ENCODE assay signal across 23 cellular contexts in the genomic region with DNA sequence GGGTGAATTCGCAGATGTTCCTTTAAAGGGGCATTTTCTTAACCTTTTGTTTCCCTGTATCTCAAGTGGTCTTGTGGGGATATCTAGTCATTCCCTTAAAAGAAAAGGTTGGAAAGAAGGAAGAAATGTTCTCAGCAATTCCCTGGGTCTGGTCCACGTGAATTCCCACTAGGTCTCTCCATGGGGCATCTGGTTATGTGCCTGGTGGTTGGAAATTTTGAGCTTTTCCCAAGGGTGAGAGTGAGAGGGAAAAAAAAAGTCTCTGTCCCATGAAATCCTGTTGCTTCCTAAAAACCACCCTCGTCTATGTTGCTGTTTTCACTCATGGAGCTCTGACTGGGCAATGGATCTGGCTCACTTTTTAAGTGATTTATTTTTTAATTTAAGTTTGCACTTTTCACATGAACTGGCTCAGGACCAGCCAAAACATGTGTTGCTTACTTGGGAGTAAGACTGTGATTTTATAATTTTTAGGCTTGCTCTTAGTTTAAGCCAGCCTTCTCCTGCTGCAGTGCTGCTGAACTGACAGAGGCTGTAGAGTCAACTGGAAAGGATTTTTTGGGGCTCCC.
"Had no signal": no experiment of that assay in that cellular context is flagged by ENCODE, and none has a peak within 500 bp of the region (broad histone marks: within the 10 kb centered on the region; RNA-seq: fewer than 3 reads in every experiment).

No MANE protein-coding gene starts in this region.

- H3K27ac Mint-ChIP-seq: activated CD4-positive, alpha-beta T cell treated with anti-CD3 and anti-CD28 coated beads, Interleukin-2, amount 10 ng/mL, durations not matched to agents 7 days and 5 days; activated naive CD4-positive, alpha-beta T cell treated with anti-CD3 and anti-CD28 coated beads, Interleukin-2, amount 50 U/mL, for 72 hours; activated T-cell treated with anti-CD3 and anti-CD28 coated beads, Interleukin-2, amount 50 U/mL, for 72 hours; dendritic cell treated with granulocyte-macrophage colony-stimulating factor and Interleukin-4, amounts not matched to agents 40 ng/mL and 50 ng/mL, for 4 days; natural killer cell; progenitor cell of endocrine pancreas; T-cell had no signal

- H3K36me3 ChIP-seq: brain microvascular endothelial cell, sigmoid colon, stomach, tibial nerve, vagina had no signal

- H3K79me2 ChIP-seq: hepatocyte had no signal

- H3K4me1 ChIP-seq: sigmoid colon had no signal

- H3K4me1 Mint-ChIP-seq: activated CD4-positive, alpha-beta T cell treated with anti-CD3 and anti-CD28 coated beads, Interleukin-2, amount 10 ng/mL, durations not matched to agents 7 days and 5 days had no signal

- H3K4me3 ChIP-seq: hepatocyte, sigmoid colon, stomach, tibial nerve, vagina had no signal

- H3K4me2 ChIP-seq: hepatocyte had no signal

- H3K27me3 Mint-ChIP-seq: activated CD4-positive, alpha-beta T cell treated with anti-CD3 and anti-CD28 coated beads, Interleukin-2, amount 10 ng/mL, durations not matched to agents 7 days and 5 days; dendritic cell treated with granulocyte-macrophage colony-stimulating factor and Interleukin-4, amounts not matched to agents 40 ng/mL and 50 ng/mL, for 4 days; progenitor cell of endocrine pancreas; T-cell had no signal

- ATAC-seq: activated naive CD4-positive, alpha-beta T cell treated with anti-CD3 and anti-CD28 coated beads, Interleukin-2, amount 50 U/mL, for 72 hours; activated T-cell treated with anti-CD3 and anti-CD28 coated beads, Interleukin-2, amount 50 U/mL, for 72 hours; natural killer cell; T-cell had no signal

- H3K27me3 ChIP-seq: brain microvascular endothelial cell, hepatocyte, sigmoid colon, stomach, tibial nerve, vagina had no signal

- H3K9me3 ChIP-seq: sigmoid colon, stomach, tibial nerve, vagina had no signal

- DNase-seq: activated CD4-positive, alpha-beta T cell treated with anti-CD3 and anti-CD28 coated beads, Interleukin-2, amount 10 ng/mL, durations not matched to agents 7 days and 5 days; activated CD8-positive, alpha-beta memory T cell treated with anti-CD3 and anti-CD28 coated beads, Interleukin-2, amount 50 U/mL, for 48 hours; activated gamma-delta T cell; activated T-cell treated with anti-CD3 and anti-CD28 coated beads, Interleukin-2, amount 50 U/mL, for 72 hours; amygdala; brain microvascular endothelial cell; cerebellar nuclear complex; effector memory CD4-positive, alpha-beta T cell; islet precursor cell; natural killer cell; occipital lobe; sigmoid colon; stimulated activated CD4-positive, alpha-beta T cell treated with anti-CD3 and anti-CD28 coated beads, Interleukin-12 subunit alpha, Interleukin-12 subunit beta, amount 100 ng/mL, for 4 hours; stimulated activated CD4-positive, alpha-beta T cell treated with anti-CD3 and anti-CD28 coated beads, Interleukin-2, amount 100 ng/mL, for 24 hours; stomach; T-cell; T-helper 9 cell had no signal

- H2AFZ ChIP-seq: hepatocyte had no signal

- H3K4me3 Mint-ChIP-seq: activated CD4-positive, alpha-beta T cell treated with anti-CD3 and anti-CD28 coated beads, Interleukin-2, amount 10 ng/mL, durations not matched to agents 7 days and 5 days; activated T-cell treated with anti-CD3 and anti-CD28 coated beads, Interleukin-2, amount 50 U/mL, for 72 hours; dendritic cell treated with granulocyte-macrophage colony-stimulating factor and Interleukin-4, amounts not matched to agents 40 ng/mL and 50 ng/mL, for 4 days; natural killer cell; T-cell had no signal

- H3K27ac ChIP-seq: brain microvascular endothelial cell, hepatocyte, sigmoid colon, stomach, vagina had no signal

- H3K9me3 Mint-ChIP-seq: activated T-cell treated with anti-CD3 and anti-CD28 coated beads, Interleukin-2, amount 50 U/mL, for 72 hours; dendritic cell treated with granulocyte-macrophage colony-stimulating factor and Interleukin-4, amounts not matched to agents 40 ng/mL and 50 ng/mL, for 4 days; natural killer cell; T-cell had no signal

- H3K36me3 Mint-ChIP-seq: activated naive CD4-positive, alpha-beta T cell treated with anti-CD3 and anti-CD28 coated beads, Interleukin-2, amount 50 U/mL, for 72 hours; natural killer cell had no signal
